ENCODE assay signal across 8 cellular contexts in genomic region chr19:18023596-18024212, GRCh38. TPM values are rescaled to one million over a fixed set of nuclear protein-coding genes. Genes with fewer than 3 reads are reported as not detected.
DNase-seq lines count a peak whose midpoint lies in the region; ATAC-seq and TF ChIP-seq lines count a peak whose summit lies in the region.

No MANE protein-coding gene starts in this region.

- no peaks in the 10 kb centered on the region for H3K9me3 ChIP-seq in BE2C

- no peak overlapping the region for H3K4me3 Mint-ChIP-seq in WTC11
- H3K4me3 Mint-ChIP-seq in neural crest cell: no peak overlapping the region

- no peaks in the 10 kb centered on the region for H3K27me3 ChIP-seq in dorsolateral prefrontal cortex
- no peaks in the 10 kb centered on the region for H3K27me3 ChIP-seq in BE2C

- peak overlapping the region; percentile 46 to 100 (median 98) for H3K27ac ChIP-seq in dorsolateral prefrontal cortex

- no peaks in the 10 kb centered on the region for H3K4me1 ChIP-seq in BE2C

- H3K4me1 Mint-ChIP-seq in WTC11 (peaks cover 13% of the 10 kb centered on the region), neural crest cell (peaks cover 5% of the 10 kb centered on the region)

- no peaks in the 10 kb centered on the region; the same call in 1 of the 2 replicates for H3K27me3 Mint-ChIP-seq in WTC11 (ENCODE audit: low read depth)
- peaks cover 5% of the 10 kb centered on the region for H3K27me3 Mint-ChIP-seq in neural crest cell (ENCODE audit: low read depth)

- intact Hi-C loops in dorsolateral prefrontal cortex (cut with DNase I): loop anchor here in 1 of 2 donors (5.0 kb wide), 1 partner anchor 34 kb away; no protein-coding TSS in a partner anchor

- H3K27ac Mint-ChIP-seq in WTC11: peak overlapping the region; percentile 24; the same call in 1 of the 2 replicates
- H3K27ac Mint-ChIP-seq in neural crest cell (ENCODE audit: unreplicated experiment): peak overlapping the region; percentile 78

- H3K9me3 Mint-ChIP-seq in WTC11: 0 out of 2 replicates have a peak, but pooled peaks cover 4% of the 10 kb centered on the region
- H3K9me3 Mint-ChIP-seq in neural crest cell: no peaks in the 10 kb centered on the region

- ATAC-seq in HG02759 (IDR thresholded peaks at IDR 0.05; ENCODE audit: unreplicated experiment): peak; percentile 44
- ATAC-seq in WTC11: no peak
- ATAC-seq in GM21717 (IDR thresholded peaks at IDR 0.05; ENCODE audit: unreplicated experiment): no peak
- no peak for ATAC-seq in HG03159 (IDR thresholded peaks at IDR 0.05; ENCODE audit: unreplicated experiment)
- ATAC-seq in GM18502 (IDR thresholded peaks at IDR 0.05; ENCODE audit: poor library complexity, unreplicated experiment): no peak

- DNase-seq in WTC11 (ENCODE audit: low spot score) (no peak), dorsolateral prefrontal cortex (peak in 4 of 10 donors; percentile 59 to 67 (median 64)), neural crest cell (ENCODE audit: low read depth, low spot score) (no peak), BE2C (no peak)

- H3K36me3 ChIP-seq in BE2C: no peaks in the 10 kb centered on the region

- peak overlapping the region in 1 of 59 donors; percentile 9 for H3K4me3 ChIP-seq in dorsolateral prefrontal cortex
- no peak overlapping the region for H3K4me3 ChIP-seq in BE2C (ENCODE audit: low read depth, low read length)

- H3K36me3 Mint-ChIP-seq in WTC11 (no peaks in the 10 kb centered on the region), neural crest cell (ENCODE audit: low read depth) (no peaks in the 10 kb centered on the region)

- no peak for TF ChIP-seq CTCF in WTC11 (IDR thresholded peaks at IDR 0.05)
- no peak for TF ChIP-seq CTCF in dorsolateral prefrontal cortex (IDR thresholded peaks at IDR 0.05 in 54 of 56, conservative IDR thresholded peaks at IDR 0.05 in 2 of 56; ENCODE audit: low read depth in 1 of 56, partially characterized antibody in 56 of 56)
- no peak for TF ChIP-seq CTCF in neural crest cell (conservative IDR thresholded peaks at IDR 0.05)
- no peak for TF ChIP-seq CTCF in BE2C (IDR thresholded peaks at IDR 0.05; ENCODE audit: low read depth, low read length)

- POLR2A ChIA-PET in WTC11 (lab: Charles Lee): no interaction called here

- CTCF ChIA-PET in WTC11 (lab: Charles Lee): interaction anchor here (1.1 kb wide), 1 partner anchor 26 kb away, joined by 4 read pairs; no protein-coding TSS in a partner anchor

TF ChIP-seq in WTC11, 78 proteins besides CTCF, POLR2A, EP300 and RAD21:
- TF ChIP-seq ZNF232 (CRISPR knock-in tag; IDR thresholded peaks at IDR 0.05) (no peak), MYBL2 (CRISPR knock-in tag; IDR thresholded peaks at IDR 0.05) (no peak), SP1 (CRISPR knock-in tag; conservative IDR thresholded peaks at IDR 0.05) (no peak), SMAD3 (CRISPR knock-in tag; IDR thresholded peaks at IDR 0.05; ENCODE audit: borderline replicate concordance) (no peak), AR (CRISPR knock-in tag; IDR thresholded peaks at IDR 0.05) (no peak), HMGA2 (CRISPR knock-in tag; IDR thresholded peaks at IDR 0.05) (no peak), NR2C2 (CRISPR knock-in tag; IDR thresholded peaks at IDR 0.05) (no peak), ZNF317 (CRISPR knock-in tag; IDR thresholded peaks at IDR 0.05; ENCODE audit: borderline replicate concordance, low read depth) (no peak), FOXJ3 (CRISPR knock-in tag; IDR thresholded peaks at IDR 0.05; ENCODE audit: borderline replicate concordance) (no peak), ATF1 (CRISPR knock-in tag; IDR thresholded peaks at IDR 0.05) (no peak), TEAD4 (CRISPR knock-in tag; IDR thresholded peaks at IDR 0.05) (no peak), ZNF219 (CRISPR knock-in tag; IDR thresholded peaks at IDR 0.05; ENCODE audit: borderline replicate concordance) (no peak), ATF2 (CRISPR knock-in tag; IDR thresholded peaks at IDR 0.05; ENCODE audit: borderline replicate concordance, low read depth) (no peak), ELF4 (CRISPR knock-in tag; IDR thresholded peaks at IDR 0.05; ENCODE audit: low read depth) (no peak), GRHL2 (CRISPR knock-in tag; IDR thresholded peaks at IDR 0.05; ENCODE audit: insufficient replicate concordance, severe bottlenecking) (no peak), EMX1 (CRISPR knock-in tag; IDR thresholded peaks at IDR 0.05) (no peak), FOXP1 (CRISPR knock-in tag; IDR thresholded peaks at IDR 0.05; ENCODE audit: borderline replicate concordance) (no peak), GABPB1 (CRISPR knock-in tag; IDR thresholded peaks at IDR 0.05) (no peak)
- TF ChIP-seq, protein P1, sequence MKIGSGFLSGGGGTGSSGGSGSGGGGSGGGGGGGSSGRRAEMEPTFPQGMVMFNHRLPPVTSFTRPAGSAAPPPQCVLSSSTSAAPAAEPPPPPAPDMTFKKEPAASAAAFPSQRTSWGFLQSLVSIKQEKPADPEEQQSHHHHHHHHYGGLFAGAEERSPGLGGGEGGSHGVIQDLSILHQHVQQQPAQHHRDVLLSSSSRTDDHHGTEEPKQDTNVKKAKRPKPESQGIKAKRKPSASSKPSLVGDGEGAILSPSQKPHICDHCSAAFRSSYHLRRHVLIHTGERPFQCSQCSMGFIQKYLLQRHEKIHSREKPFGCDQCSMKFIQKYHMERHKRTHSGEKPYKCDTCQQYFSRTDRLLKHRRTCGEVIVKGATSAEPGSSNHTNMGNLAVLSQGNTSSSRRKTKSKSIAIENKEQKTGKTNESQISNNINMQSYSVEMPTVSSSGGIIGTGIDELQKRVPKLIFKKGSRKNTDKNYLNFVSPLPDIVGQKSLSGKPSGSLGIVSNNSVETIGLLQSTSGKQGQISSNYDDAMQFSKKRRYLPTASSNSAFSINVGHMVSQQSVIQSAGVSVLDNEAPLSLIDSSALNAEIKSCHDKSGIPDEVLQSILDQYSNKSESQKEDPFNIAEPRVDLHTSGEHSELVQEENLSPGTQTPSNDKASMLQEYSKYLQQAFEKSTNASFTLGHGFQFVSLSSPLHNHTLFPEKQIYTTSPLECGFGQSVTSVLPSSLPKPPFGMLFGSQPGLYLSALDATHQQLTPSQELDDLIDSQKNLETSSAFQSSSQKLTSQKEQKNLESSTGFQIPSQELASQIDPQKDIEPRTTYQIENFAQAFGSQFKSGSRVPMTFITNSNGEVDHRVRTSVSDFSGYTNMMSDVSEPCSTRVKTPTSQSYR (CRISPR knock-in tag; IDR thresholded peaks at IDR 0.05): no peak
- TF ChIP-seq, protein P2, sequence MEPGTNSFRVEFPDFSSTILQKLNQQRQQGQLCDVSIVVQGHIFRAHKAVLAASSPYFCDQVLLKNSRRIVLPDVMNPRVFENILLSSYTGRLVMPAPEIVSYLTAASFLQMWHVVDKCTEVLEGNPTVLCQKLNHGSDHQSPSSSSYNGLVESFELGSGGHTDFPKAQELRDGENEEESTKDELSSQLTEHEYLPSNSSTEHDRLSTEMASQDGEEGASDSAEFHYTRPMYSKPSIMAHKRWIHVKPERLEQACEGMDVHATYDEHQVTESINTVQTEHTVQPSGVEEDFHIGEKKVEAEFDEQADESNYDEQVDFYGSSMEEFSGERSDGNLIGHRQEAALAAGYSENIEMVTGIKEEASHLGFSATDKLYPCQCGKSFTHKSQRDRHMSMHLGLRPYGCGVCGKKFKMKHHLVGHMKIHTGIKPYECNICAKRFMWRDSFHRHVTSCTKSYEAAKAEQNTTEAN (CRISPR knock-in tag; IDR thresholded peaks at IDR 0.05): no peak

RNA-seq across cellular contexts. Expression of gene ARRDC2, which starts 15.7 kb away (rescaled TPM):
- total RNA-seq in WTC11 (2021) (9.2 to 9.9 TPM (median 9.8 TPM) in 3 replicates), dorsolateral prefrontal cortex (100 to 1,000 TPM in 10 of 120 experiments, 10 to 100 TPM in 110; 17.5 to 207 (median 47.3) TPM), neural crest cell (0.56 and 1.2 TPM in 2 replicates)
- polyA plus RNA-seq in BE2C (2012; ENCODE audit: insufficient read depth, insufficient read length, low read depth): 2.8 TPM

RNA-seq across cellular contexts. Expression of gene KCNN1, which starts 56.8 kb away (rescaled TPM):
- 15.3 to 18.0 TPM (median 17.2 TPM) in 3 replicates for total RNA-seq in WTC11 (2021)
- total RNA-seq in dorsolateral prefrontal cortex: 100 to 1,000 TPM in 5 of 120 experiments, 10 to 100 TPM in 115; 21.3 to 177 (median 74.4) TPM
- total RNA-seq in neural crest cell: 6.2 and 6.5 TPM in 2 replicates
- 9.5 TPM for polyA plus RNA-seq in BE2C (2012; ENCODE audit: insufficient read depth, insufficient read length, low read depth)
